Comparison of ENCODE assay signal across 8 cellular contexts in genomic region chrX:25144043-25144940, GRCh38.
DNase-seq lines count a peak whose midpoint lies in the region; ATAC-seq lines count a peak whose summit lies in the region.

No MANE protein-coding gene starts in this region.

- no peaks in the 10 kb centered on the region for H3K36me3 ChIP-seq in SK-N-MC (ENCODE audit: insufficient read depth, low read length)
- H3K36me3 ChIP-seq in iPS-18a (ENCODE audit: control insufficient read depth, low read depth, low read length): no peaks in the 10 kb centered on the region
- no peaks in the 10 kb centered on the region for H3K36me3 ChIP-seq in skeletal muscle tissue (ENCODE audit: control insufficient read depth in 3 of 3, insufficient read depth in 3 of 3, low read length in 3 of 3)

- ATAC-seq in GM21786 (IDR thresholded peaks at IDR 0.05; ENCODE audit: unreplicated experiment) (no peak), HG03520 (IDR thresholded peaks at IDR 0.05; ENCODE audit: unreplicated experiment) (no peak)

- H3K4me1 ChIP-seq in iPS-18a (ENCODE audit: control insufficient read depth, low read depth, low read length) (peaks cover 9% of the 10 kb centered on the region), skeletal muscle tissue (ENCODE audit: control insufficient read depth in 3 of 3, insufficient read depth in 3 of 3, low read length in 3 of 3) (no peaks in the 10 kb centered on the region)

- peak overlapping the region; percentile 67 for H3K27ac ChIP-seq in SK-N-MC
- H3K27ac ChIP-seq in iPS-18a (ENCODE audit: low read length): no peak overlapping the region
- no peak overlapping the region for H3K27ac ChIP-seq in skeletal muscle tissue (ENCODE audit: low read depth, low read length)

- H3K27me3 ChIP-seq in iPS-18a (ENCODE audit: control insufficient read depth, insufficient read depth, low read length) (peaks cover 9% of the 10 kb centered on the region), skeletal muscle tissue (ENCODE audit: control insufficient read depth in 3 of 3, insufficient read depth in 3 of 3, low read length in 3 of 3) (no peaks in the 10 kb centered on the region)

- H3K4me3 ChIP-seq in SK-N-MC: peak overlapping the region; percentile 61
- H3K4me3 ChIP-seq in iPS-18a (ENCODE audit: low read length): peak overlapping the region; percentile 27
- H3K4me3 ChIP-seq in skeletal muscle tissue (ENCODE audit: low read length in 3 of 3): peak overlapping the region; percentile 4 to 67 (median 49)

- no peak overlapping the region for H3K9ac ChIP-seq in SK-N-MC (ENCODE audit: insufficient read length)
- no peak overlapping the region for H3K9ac ChIP-seq in iPS-18a (ENCODE audit: low read length)
- H3K9ac ChIP-seq in skeletal muscle tissue (ENCODE audit: low read depth in 1 of 3, low read length in 3 of 3): peak overlapping the region in 1 of 3 donors; percentile 46

- DNase-seq in ELF-1 (ENCODE audit: low read depth, low spot score): peak; percentile 65
- DNase-seq in HuH-7.5 (ENCODE audit: low spot score): peak; percentile 6
- DNase-seq in SK-N-MC (ENCODE audit: low read depth, low spot score): peak; percentile 75
- peak; percentile 79 for DNase-seq in astrocyte of the hippocampus (ENCODE audit: low read depth, low spot score)

- H3K9me3 ChIP-seq in SK-N-MC (ENCODE audit: low read depth, low read length) (no peaks in the 10 kb centered on the region), iPS-18a (ENCODE audit: control insufficient read depth, low read depth, low read length) (no peaks in the 10 kb centered on the region), skeletal muscle tissue (ENCODE audit: control insufficient read depth in 3 of 3, low read length in 3 of 3) (no peaks in the 10 kb centered on the region)

Comparison
In these comparisons a context has a peak if more than half of its experiments do, and no peak if none do; other contexts are left out.
1. DNase-seq: peak in every context shown above with its lines; median percentile 79 in astrocyte of the hippocampus; 75 in SK-N-MC; 65 in ELF-1; 6 in HuH-7.5.